Comparison of ENCODE assay signal across 9 cellular contexts in the genomic region with DNA sequence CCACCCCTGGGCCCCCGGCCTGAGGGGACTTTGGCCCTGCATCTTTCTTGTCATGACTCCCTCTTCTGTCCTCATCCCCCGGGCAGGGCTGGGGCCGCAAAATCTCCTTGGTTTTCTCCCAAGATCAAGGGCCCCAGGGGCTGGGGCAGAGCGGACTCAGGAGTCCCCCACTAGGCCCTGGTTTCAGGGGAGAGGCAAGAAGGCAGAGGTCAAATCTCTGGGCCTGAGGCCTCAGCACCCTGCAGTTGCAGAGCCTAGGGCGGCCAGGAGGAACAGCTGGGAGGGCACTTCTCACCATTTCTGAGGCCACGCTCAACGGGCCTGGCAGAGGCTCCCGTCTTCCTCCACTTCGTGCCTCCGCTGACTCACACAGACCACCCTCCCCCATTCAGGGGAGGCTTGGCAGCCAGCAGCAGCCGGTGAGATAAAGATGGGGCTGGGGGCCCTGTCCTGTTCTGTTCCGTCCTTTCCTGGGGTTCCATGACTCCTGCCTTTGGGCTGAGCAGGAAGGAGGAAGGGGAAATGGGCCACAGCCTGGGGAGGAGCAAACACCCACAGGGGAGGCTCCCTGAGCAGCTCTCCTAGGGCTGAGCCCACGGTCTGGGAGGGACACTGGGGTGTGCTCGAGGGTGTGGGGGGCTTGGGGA. TPM values are rescaled to one million over a fixed set of nuclear protein-coding genes. Genes with fewer than 3 reads are reported as not detected.
DNase-seq lines count a peak whose midpoint lies in the region; ATAC-seq and TF ChIP-seq lines count a peak whose summit lies in the region.
"Had no signal": no experiment of that assay in that cellular context is flagged by ENCODE, and none has a peak within 500 bp of the region (broad histone marks: within the 10 kb centered on the region; RNA-seq: fewer than 3 reads in every experiment).

No MANE protein-coding gene starts in this region.

- H3K36me3 Mint-ChIP-seq in activated CD4-positive, alpha-beta T cell treated with anti-CD3 and anti-CD28 coated beads, Interleukin-2, amount 10 ng/mL, durations not matched to agents 7 days and 5 days (ENCODE audit: low read depth) = peaks cover 15% of the 10 kb centered on the region
- no peaks in the 10 kb centered on the region for H3K36me3 Mint-ChIP-seq in activated T-helper 17 cell treated with anti-CD3 and anti-CD28 coated beads, Interleukin-2, amount 50 U/mL, for 72 hours (ENCODE audit: low read depth)

- no peaks in the 10 kb centered on the region for H3K27me3 ChIP-seq in right lobe of liver
- H3K27me3 ChIP-seq in thoracic aorta (replicated peaks; ENCODE audit: insufficient read depth) = no peaks in the 10 kb centered on the region

- peak overlapping the region; percentile 78 for H3K27ac Mint-ChIP-seq in activated CD4-positive, alpha-beta T cell treated with anti-CD3 and anti-CD28 coated beads, Interleukin-2, amount 10 ng/mL, durations not matched to agents 7 days and 5 days
- no peak overlapping the region for H3K27ac Mint-ChIP-seq in activated T-helper 17 cell treated with anti-CD3 and anti-CD28 coated beads, Interleukin-2, amount 50 U/mL, for 72 hours

- H3K4me3 ChIP-seq in right lobe of liver (peak overlapping the region in 2 of 3 donors; percentile 12 to 34), thoracic aorta (peak overlapping the region; percentile 60)

- intact Hi-C loops in right lobe of liver (cut with DNase I) = no loop called here

- peak; percentile 49 for ATAC-seq in activated T-helper 17 cell treated with anti-CD3 and anti-CD28 coated beads, Interleukin-2, amount 50 U/mL, for 72 hours (replicated peaks)
- ATAC-seq in right lobe of liver (peak; percentile 59 to 77 (median 71)), thoracic aorta (ENCODE audit: insufficient number of reproducible peaks, low FRiP score, low read depth) (no peak), GM18873 (IDR thresholded peaks at IDR 0.05; ENCODE audit: low FRiP score, unreplicated experiment) (no peak)

- DNase-seq in activated CD4-positive, alpha-beta T cell treated with anti-CD3 and anti-CD28 coated beads, Interleukin-2, amount 10 ng/mL, durations not matched to agents 7 days and 5 days = no peak
- DNase-seq in activated CD4-positive, alpha-beta T cell treated with anti-CD3 and anti-CD28 coated beads for 1 hour = no peak
- DNase-seq in right lobe of liver = no peak
- no peak for DNase-seq in thoracic aorta (ENCODE audit: low spot score)
- DNase-seq in NCI-H510A treated with DMSO at 0.1 percent for 48 hours (lab: John Stamatoyannopoulos, UW) = no peak
- no peak for DNase-seq in NCI-H1092 (lab: John Stamatoyannopoulos, UW)
- DNase-seq: hypothalamus had no signal

- H3K36me3 ChIP-seq in right lobe of liver (no peaks in the 10 kb centered on the region), thoracic aorta (no peaks in the 10 kb centered on the region)

- CTCF ChIA-PET in activated CD4-positive, alpha-beta T cell treated with anti-CD3 and anti-CD28 coated beads, Interleukin-2, amount 10 ng/mL, durations not matched to agents 7 days and 5 days (lab: Charles Lee) = interaction anchor here (1.0 to 5.6 kb wide), 6 partner anchors 11 to 45 kb away, joined by 3 to 38 read pairs (median 4); partner anchors contain the start of gene ZSCAN10

- peak overlapping the region; percentile 69 for H3K4me3 Mint-ChIP-seq in activated CD4-positive, alpha-beta T cell treated with anti-CD3 and anti-CD28 coated beads, Interleukin-2, amount 10 ng/mL, durations not matched to agents 7 days and 5 days
- peak overlapping the region; percentile 39 for H3K4me3 Mint-ChIP-seq in activated T-helper 17 cell treated with anti-CD3 and anti-CD28 coated beads, Interleukin-2, amount 50 U/mL, for 72 hours

- no peaks in the 10 kb centered on the region for H3K27me3 Mint-ChIP-seq in activated CD4-positive, alpha-beta T cell treated with anti-CD3 and anti-CD28 coated beads, Interleukin-2, amount 10 ng/mL, durations not matched to agents 7 days and 5 days
- H3K27me3 Mint-ChIP-seq in activated T-helper 17 cell treated with anti-CD3 and anti-CD28 coated beads, Interleukin-2, amount 50 U/mL, for 72 hours = no peaks in the 10 kb centered on the region

- peaks cover 66% of the 10 kb centered on the region for H3K4me1 Mint-ChIP-seq in activated CD4-positive, alpha-beta T cell treated with anti-CD3 and anti-CD28 coated beads, Interleukin-2, amount 10 ng/mL, durations not matched to agents 7 days and 5 days
- H3K4me1 Mint-ChIP-seq in activated T-helper 17 cell treated with anti-CD3 and anti-CD28 coated beads, Interleukin-2, amount 50 U/mL, for 72 hours = peaks cover 22% of the 10 kb centered on the region

- H3K4me1 ChIP-seq in right lobe of liver = no peaks in the 10 kb centered on the region
- peaks cover 0 to 5% of the 10 kb centered on the region in 2 donors for H3K4me1 ChIP-seq in thoracic aorta (ENCODE audit: control insufficient read depth in 1 of 2, low read depth in 2 of 2)

- no peaks in the 10 kb centered on the region for H3K9me3 ChIP-seq in right lobe of liver
- H3K9me3 ChIP-seq in thoracic aorta = no peaks in the 10 kb centered on the region

- TF ChIP-seq CTCF in right lobe of liver (IDR thresholded peaks at IDR 0.05) = no peak
- no peak for TF ChIP-seq CTCF in thoracic aorta (IDR thresholded peaks at IDR 0.05)

- 93% methylated on average over 3 of the region's 14 CpGs for WGBS in right lobe of liver (ENCODE audit: insufficient coverage, low coverage, low lambda C conversion rate, missing lambda C conversion rate)

- H3K27ac ChIP-seq in right lobe of liver = peak overlapping the region in 2 of 3 donors; percentile 43 to 65
- no peak overlapping the region for H3K27ac ChIP-seq in thoracic aorta

- POLR2A ChIA-PET in activated CD4-positive, alpha-beta T cell treated with anti-CD3 and anti-CD28 coated beads, Interleukin-2, amount 10 ng/mL, durations not matched to agents 7 days and 5 days (lab: Charles Lee) = no interaction called here

- no peak for TF ChIP-seq POLR2A in right lobe of liver (IDR thresholded peaks at IDR 0.05)

- H3K9me3 Mint-ChIP-seq in activated CD4-positive, alpha-beta T cell treated with anti-CD3 and anti-CD28 coated beads, Interleukin-2, amount 10 ng/mL, durations not matched to agents 7 days and 5 days = no peaks in the 10 kb centered on the region
- H3K9me3 Mint-ChIP-seq in activated T-helper 17 cell treated with anti-CD3 and anti-CD28 coated beads, Interleukin-2, amount 50 U/mL, for 72 hours = no peaks in the 10 kb centered on the region

RNA-seq across cellular contexts. Expression of gene ZSCAN10, which starts 12.4 kb away (rescaled TPM):
- under 1 TPM; 0.29 to 0.35 TPM for total RNA-seq in activated CD4-positive, alpha-beta T cell treated with anti-CD3 and anti-CD28 coated beads, Interleukin-2, amount 10 ng/mL, durations not matched to agents 7 days and 5 days
- total RNA-seq in activated T-helper 17 cell treated with anti-CD3 and anti-CD28 coated beads, Interleukin-2, amount 50 U/mL, for 72 hours = under 1 TPM; 0.34 to 0.45 TPM
- total RNA-seq in right lobe of liver (not detected), thoracic aorta (not detected)

RNA-seq across cellular contexts. Expression of gene IL32, which starts 21.3 kb away (rescaled TPM):
- 1,000 to 10,000 TPM; 2,973 to 3,212 TPM for total RNA-seq in activated CD4-positive, alpha-beta T cell treated with anti-CD3 and anti-CD28 coated beads, Interleukin-2, amount 10 ng/mL, durations not matched to agents 7 days and 5 days
- 1,000 to 10,000 TPM; 3,603 to 3,666 TPM for total RNA-seq in activated T-helper 17 cell treated with anti-CD3 and anti-CD28 coated beads, Interleukin-2, amount 50 U/mL, for 72 hours
- 1,000 to 10,000 TPM in 2 of 6 experiments, 100 to 1,000 TPM in 4; 204 to 1,268 (median 669) TPM for total RNA-seq in right lobe of liver
- total RNA-seq in thoracic aorta = 10 to 100 TPM; 42.4 to 55.4 TPM

RNA-seq across cellular contexts. Expression of gene ZNF205, which starts 25.7 kb away (rescaled TPM):
- not detected for total RNA-seq in activated CD4-positive, alpha-beta T cell treated with anti-CD3 and anti-CD28 coated beads, Interleukin-2, amount 10 ng/mL, durations not matched to agents 7 days and 5 days
- not detected for total RNA-seq in activated T-helper 17 cell treated with anti-CD3 and anti-CD28 coated beads, Interleukin-2, amount 50 U/mL, for 72 hours
- total RNA-seq in right lobe of liver = 1 to 10 TPM; 4.0 to 8.4 (median 5.4) TPM
- 10 to 100 TPM; 16.4 to 19.4 TPM for total RNA-seq in thoracic aorta

RNA-seq across cellular contexts. Expression of gene MMP25, which starts 40.4 kb away (rescaled TPM):
- 10 to 100 TPM; 18.1 to 19.8 TPM for total RNA-seq in activated CD4-positive, alpha-beta T cell treated with anti-CD3 and anti-CD28 coated beads, Interleukin-2, amount 10 ng/mL, durations not matched to agents 7 days and 5 days
- 1 to 10 TPM; 5.9 to 7.1 TPM for total RNA-seq in activated T-helper 17 cell treated with anti-CD3 and anti-CD28 coated beads, Interleukin-2, amount 50 U/mL, for 72 hours
- total RNA-seq in right lobe of liver = 1 to 10 TPM; 1.3 to 2.0 (median 1.6) TPM
- 1 to 10 TPM in 1 of 2 donors, not detected in 1; 4.2 TPM for total RNA-seq in thoracic aorta

RNA-seq across cellular contexts. Expression of gene ZNF213, which starts 48.1 kb away (rescaled TPM):
- total RNA-seq in activated CD4-positive, alpha-beta T cell treated with anti-CD3 and anti-CD28 coated beads, Interleukin-2, amount 10 ng/mL, durations not matched to agents 7 days and 5 days = 10 to 100 TPM in 1 of 2 experiments, 1 to 10 TPM in 1; 9.9 to 11.1 TPM
- 1 to 10 TPM; 6.4 to 8.6 TPM for total RNA-seq in activated T-helper 17 cell treated with anti-CD3 and anti-CD28 coated beads, Interleukin-2, amount 50 U/mL, for 72 hours
- total RNA-seq in right lobe of liver (1 to 10 TPM; 1.3 to 4.4 (median 1.7) TPM), thoracic aorta (10 to 100 TPM in 1 of 2 donors, 1 to 10 TPM in 1; 5.9 to 16.2 TPM)

Comparison
In these comparisons a context has a peak if more than half of its experiments do, and no peak if none do; other contexts are left out.
1. ATAC-seq: peak in activated T-helper 17 cell treated with anti-CD3 and anti-CD28 coated beads, Interleukin-2, amount 50 U/mL, for 72 hours (single experiment) and right lobe of liver (4 of 4); none in thoracic aorta (single experiment) and GM18873 (single experiment).
2. H3K27ac ChIP-seq: peak in right lobe of liver (2 of 3); none in thoracic aorta (0 of 2).
3. RNA of gene ZNF205, which starts 25.7 kb away (total RNA-seq): 16.4 to 19.4 TPM in thoracic aorta and 4.0 to 8.4 TPM in right lobe of liver; not detected in activated T-helper 17 cell treated with anti-CD3 and anti-CD28 coated beads, Interleukin-2, amount 50 U/mL, for 72 hours and not detected in activated CD4-positive, alpha-beta T cell treated with anti-CD3 and anti-CD28 coated beads, Interleukin-2, amount 10 ng/mL, durations not matched to agents 7 days and 5 days; every median in the first group is over 4 times any median in the second.